In the genomic region with DNA sequence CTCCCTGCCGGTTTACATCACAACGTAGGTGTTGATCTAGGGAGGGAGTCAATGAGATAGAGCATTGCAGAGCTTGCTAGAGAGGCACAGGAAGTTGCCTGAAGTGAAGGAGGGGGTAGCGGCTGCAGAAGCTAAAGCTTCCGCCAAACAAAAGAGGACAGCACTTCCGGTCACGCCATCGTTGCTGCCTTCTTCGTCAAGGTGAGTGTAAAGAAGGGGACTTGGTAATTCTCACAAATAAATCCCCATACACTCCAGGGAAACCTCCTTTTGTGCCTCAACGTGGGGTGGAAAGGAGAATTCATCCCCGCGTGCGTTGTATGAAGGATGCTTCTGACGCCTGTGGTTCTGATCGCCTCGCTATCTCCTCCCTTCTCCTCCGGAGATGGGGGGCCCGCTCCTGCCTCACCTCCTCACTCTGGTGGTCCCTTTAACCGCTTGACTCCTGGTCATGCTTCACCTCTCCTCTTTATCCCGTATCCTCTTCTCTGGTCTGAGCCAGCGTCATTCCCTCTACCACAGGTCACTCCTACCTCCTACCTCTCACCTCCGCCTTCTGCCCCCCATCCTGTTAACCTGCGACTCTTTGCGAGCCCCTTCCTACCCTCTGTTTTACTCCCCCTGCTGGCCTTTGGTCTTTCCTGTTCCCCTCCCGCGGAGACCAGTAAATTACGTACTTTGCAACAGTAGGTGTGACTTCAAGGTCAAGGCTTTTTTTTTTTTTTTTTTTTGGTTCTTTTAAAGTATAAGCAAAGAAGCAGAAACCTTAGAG, we compare ENCODE assay signal across 8 cellular contexts. TPM values are rescaled to one million over a fixed set of nuclear protein-coding genes. Genes with fewer than 3 reads are reported as not detected.
DNase-seq lines count a peak whose midpoint lies in the region; ATAC-seq and TF ChIP-seq lines count a peak whose summit lies in the region.

No MANE protein-coding gene starts in this region.

- peak overlapping the region; percentile 65 for H3K4me3 ChIP-seq in GM12875 (ENCODE audit: low read depth, low read length)

- H3K9me3 Mint-ChIP-seq in WTC11, result peaks cover 4% of the 10 kb centered on the region; the same call in 1 of the 2 replicates
- H3K9me3 Mint-ChIP-seq in central memory CD8-positive, alpha-beta T cell, result no peaks in the 10 kb centered on the region

- ATAC-seq in HG02678 (IDR thresholded peaks at IDR 0.05; ENCODE audit: unreplicated experiment) (peak; percentile 96), WTC11 (peak; percentile 93)
- ATAC-seq in central memory CD8-positive, alpha-beta T cell (replicated peaks; ENCODE audit: extremely low read depth, poor library complexity, severe bottlenecking), result peak; percentile 78

- peaks cover 18% of the 10 kb centered on the region for H3K4me1 Mint-ChIP-seq in WTC11
- peaks cover 26% of the 10 kb centered on the region for H3K4me1 Mint-ChIP-seq in central memory CD8-positive, alpha-beta T cell

- POLR2A ChIA-PET in WTC11 (lab: Charles Lee), result interaction anchor here (0.6 to 0.7 kb wide), 2 partner anchors 50 to 1223 kb away, joined by 4 to 5 read pairs; no protein-coding TSS in a partner anchor

- H3K27ac Mint-ChIP-seq in WTC11, result peak overlapping the region; percentile 99
- H3K27ac Mint-ChIP-seq in central memory CD8-positive, alpha-beta T cell (ENCODE audit: low read depth), result peak overlapping the region; percentile 97

- peaks cover 13% of the 10 kb centered on the region for H3K36me3 Mint-ChIP-seq in WTC11
- peaks cover 7% of the 10 kb centered on the region for H3K36me3 Mint-ChIP-seq in central memory CD8-positive, alpha-beta T cell (ENCODE audit: insufficient read depth)

- CTCF ChIA-PET in WTC11 (lab: Charles Lee), result interaction anchor here (1.1 to 1.7 kb wide), 2 partner anchors 58 to 162 kb away, joined by 6 to 10 read pairs; no protein-coding TSS in a partner anchor

- peak overlapping the region; percentile 91 for H3K4me3 Mint-ChIP-seq in WTC11
- H3K4me3 Mint-ChIP-seq in central memory CD8-positive, alpha-beta T cell, result peak overlapping the region; percentile 95

- H3K27me3 Mint-ChIP-seq in WTC11 (ENCODE audit: low read depth), result no peaks in the 10 kb centered on the region
- no peaks in the 10 kb centered on the region for H3K27me3 Mint-ChIP-seq in central memory CD8-positive, alpha-beta T cell

- TF ChIP-seq CTCF in GM12875 (IDR thresholded peaks at IDR 0.05; ENCODE audit: borderline replicate concordance, insufficient read depth, low read depth, low read length) (peak; percentile 44; the same call in 1 of the 2 replicates), WTC11 (IDR thresholded peaks at IDR 0.05) (no peak)

- DNase-seq in NCI-H2081 (lab: John Stamatoyannopoulos, UW) (peak; percentile 63 to 82), WTC11 (ENCODE audit: low spot score) (peak; percentile 59), kidney glomerular epithelial cell (lab: John Stamatoyannopoulos, UW) (peak; percentile 44), NK-92 (lab: John Stamatoyannopoulos, UW; ENCODE audit: unreplicated experiment) (no peak)
- peak; percentile 38 to 44 for DNase-seq in central memory CD8-positive, alpha-beta T cell (ENCODE audit: low spot score in 2 of 2)
- DNase-seq in stimulated activated CD4-positive, alpha-beta T cell treated with anti-CD3 and anti-CD28 coated beads, Interleukin-1b, Interleukin-23, amount 100 ng/mL, for 4 hours (ENCODE audit: low read depth in 2 of 2), result peak; percentile 18 to 28

TF ChIP-seq in WTC11, 78 proteins besides CTCF, POLR2A, EP300 and RAD21:
- TF ChIP-seq MXD4 (CRISPR knock-in tag; IDR thresholded peaks at IDR 0.05; ENCODE audit: borderline replicate concordance), result no peak
- no peak for TF ChIP-seq JUN (CRISPR knock-in tag; IDR thresholded peaks at IDR 0.05)
- no peak for TF ChIP-seq ETV6 (CRISPR knock-in tag; IDR thresholded peaks at IDR 0.05)
- TF ChIP-seq, protein P1, sequence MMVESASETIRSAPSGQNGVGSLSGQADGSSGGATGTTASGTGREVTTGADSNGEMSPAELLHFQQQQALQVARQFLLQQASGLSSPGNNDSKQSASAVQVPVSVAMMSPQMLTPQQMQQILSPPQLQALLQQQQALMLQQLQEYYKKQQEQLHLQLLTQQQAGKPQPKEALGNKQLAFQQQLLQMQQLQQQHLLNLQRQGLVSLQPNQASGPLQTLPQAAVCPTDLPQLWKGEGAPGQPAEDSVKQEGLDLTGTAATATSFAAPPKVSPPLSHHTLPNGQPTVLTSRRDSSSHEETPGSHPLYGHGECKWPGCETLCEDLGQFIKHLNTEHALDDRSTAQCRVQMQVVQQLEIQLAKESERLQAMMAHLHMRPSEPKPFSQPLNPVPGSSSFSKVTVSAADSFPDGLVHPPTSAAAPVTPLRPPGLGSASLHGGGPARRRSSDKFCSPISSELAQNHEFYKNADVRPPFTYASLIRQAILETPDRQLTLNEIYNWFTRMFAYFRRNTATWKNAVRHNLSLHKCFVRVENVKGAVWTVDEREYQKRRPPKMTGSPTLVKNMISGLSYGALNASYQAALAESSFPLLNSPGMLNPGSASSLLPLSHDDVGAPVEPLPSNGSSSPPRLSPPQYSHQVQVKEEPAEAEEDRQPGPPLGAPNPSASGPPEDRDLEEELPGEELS (CRISPR knock-in tag; IDR thresholded peaks at IDR 0.05), result no peak
- TF ChIP-seq ZNF317 (CRISPR knock-in tag; IDR thresholded peaks at IDR 0.05; ENCODE audit: borderline replicate concordance, low read depth), result no peak
- no peak for TF ChIP-seq ZNF138 (CRISPR knock-in tag; conservative IDR thresholded peaks at IDR 0.05)
- TF ChIP-seq, protein P2, sequence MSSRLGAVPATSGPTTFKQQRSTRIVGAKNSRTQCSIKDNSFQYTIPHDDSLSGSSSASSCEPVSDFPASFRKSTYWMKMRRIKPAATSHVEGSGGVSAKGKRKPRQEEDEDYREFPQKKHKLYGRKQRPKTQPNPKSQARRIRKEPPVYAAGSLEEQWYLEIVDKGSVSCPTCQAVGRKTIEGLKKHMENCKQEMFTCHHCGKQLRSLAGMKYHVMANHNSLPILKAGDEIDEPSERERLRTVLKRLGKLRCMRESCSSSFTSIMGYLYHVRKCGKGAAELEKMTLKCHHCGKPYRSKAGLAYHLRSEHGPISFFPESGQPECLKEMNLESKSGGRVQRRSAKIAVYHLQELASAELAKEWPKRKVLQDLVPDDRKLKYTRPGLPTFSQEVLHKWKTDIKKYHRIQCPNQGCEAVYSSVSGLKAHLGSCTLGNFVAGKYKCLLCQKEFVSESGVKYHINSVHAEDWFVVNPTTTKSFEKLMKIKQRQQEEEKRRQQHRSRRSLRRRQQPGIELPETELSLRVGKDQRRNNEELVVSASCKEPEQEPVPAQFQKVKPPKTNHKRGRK (CRISPR knock-in tag; IDR thresholded peaks at IDR 0.05; ENCODE audit: borderline replicate concordance), result no peak
- no peak for TF ChIP-seq ELF4 (CRISPR knock-in tag; IDR thresholded peaks at IDR 0.05; ENCODE audit: low read depth)
- TF ChIP-seq SOX15 (CRISPR knock-in tag; IDR thresholded peaks at IDR 0.05), result no peak
- TF ChIP-seq OVOL2 (CRISPR knock-in tag; IDR thresholded peaks at IDR 0.05; ENCODE audit: borderline replicate concordance), result no peak
- no peak for TF ChIP-seq NR1H2 (CRISPR knock-in tag; IDR thresholded peaks at IDR 0.05)
- no peak for TF ChIP-seq TEAD1 (CRISPR knock-in tag; IDR thresholded peaks at IDR 0.05)
- TF ChIP-seq IRF2 (CRISPR knock-in tag; IDR thresholded peaks at IDR 0.05; ENCODE audit: borderline replicate concordance, low read depth), result no peak
- TF ChIP-seq ESRRA (CRISPR knock-in tag; IDR thresholded peaks at IDR 0.05; ENCODE audit: borderline replicate concordance), result no peak
- no peak for TF ChIP-seq GABPB1 (CRISPR knock-in tag; IDR thresholded peaks at IDR 0.05)
- TF ChIP-seq HMGA2 (CRISPR knock-in tag; IDR thresholded peaks at IDR 0.05), result no peak

RNA-seq across cellular contexts. Expression of a gene that starts 59.9 kb away (rescaled TPM):
- 25.9 to 32.1 TPM (median 31.4 TPM) in 3 replicates for total RNA-seq in WTC11 (2021)
